ENCODE assay signal across 1 cellular context in genomic region chr17:38510424-38511125, GRCh38.
TF ChIP-seq lines count a peak whose summit lies in the region.

No MANE protein-coding gene starts in this region.

TF ChIP-seq in HEK293, 187 proteins besides CTCF, POLR2A, EP300 and RAD21 (continued from another document):
- TF ChIP-seq PRDM2 (tag by site-specific recombination; IDR thresholded peaks at IDR 0.05; ENCODE audit: borderline replicate concordance) (no peak), ZNF521 (tag by site-specific recombination; IDR thresholded peaks at IDR 0.05) (no peak), ZNF837 (tag by site-specific recombination; IDR thresholded peaks at IDR 0.05) (no peak), KLF7 (tag by site-specific recombination; IDR thresholded peaks at IDR 0.05; ENCODE audit: borderline replicate concordance) (no peak), ZNF416 (tag by site-specific recombination; IDR thresholded peaks at IDR 0.05) (no peak), ZBTB26 (tag by site-specific recombination; optimal IDR thresholded peaks at IDR 0.05) (peak; percentile 39), ZFP41 (tag by site-specific recombination; IDR thresholded peaks at IDR 0.05; ENCODE audit: borderline replicate concordance) (no peak), ZSCAN18 (tag by site-specific recombination; IDR thresholded peaks at IDR 0.05) (no peak), GLIS1 (tag by site-specific recombination; IDR thresholded peaks at IDR 0.05) (peak; percentile 73), TRIM28 (IDR thresholded peaks at IDR 0.05; ENCODE audit: borderline replicate concordance, low read length) (no peak), ZNF155 (tag by site-specific recombination; IDR thresholded peaks at IDR 0.05) (no peak), ZNF335 (tag by site-specific recombination; conservative IDR thresholded peaks at IDR 0.05) (peak; percentile 22; the same call in 1 of the 2 replicates), ZNF132 (tag by site-specific recombination; IDR thresholded peaks at IDR 0.05; ENCODE audit: borderline replicate concordance) (no peak), ZBTB8A (tag by site-specific recombination; IDR thresholded peaks at IDR 0.05) (peak; percentile 40; the same call in 1 of the 2 replicates), ZFHX2 (tag by site-specific recombination; conservative IDR thresholded peaks at IDR 0.05) (peak; percentile 69), ZNF223 (tag by site-specific recombination; IDR thresholded peaks at IDR 0.05) (peak; percentile 52; the same call in 1 of the 2 replicates), ZNF626 (tag by site-specific recombination; IDR thresholded peaks at IDR 0.05) (no peak), ZNF16 (tag by site-specific recombination; IDR thresholded peaks at IDR 0.05; ENCODE audit: low read depth) (no peak), ZNF18 (tag by site-specific recombination; IDR thresholded peaks at IDR 0.05) (no peak), ZIC2 (tag by site-specific recombination; IDR thresholded peaks at IDR 0.05) (0 out of 2 replicates have a peak, but pooled peaks have one; percentile 26), EGR2 (tag by site-specific recombination; IDR thresholded peaks at IDR 0.05; ENCODE audit: low read depth) (peak; percentile 38; the same call in 1 of the 2 replicates), ZNF560 (tag by site-specific recombination; IDR thresholded peaks at IDR 0.05; ENCODE audit: borderline replicate concordance) (0 out of 2 replicates have a peak, but pooled peaks have one; percentile 19), GLIS2 (tag by site-specific recombination; IDR thresholded peaks at IDR 0.05) (peak; percentile 47; the same call in 1 of the 2 replicates)
